Comparison of ENCODE assay signal across 8 cellular contexts in the genomic region with DNA sequence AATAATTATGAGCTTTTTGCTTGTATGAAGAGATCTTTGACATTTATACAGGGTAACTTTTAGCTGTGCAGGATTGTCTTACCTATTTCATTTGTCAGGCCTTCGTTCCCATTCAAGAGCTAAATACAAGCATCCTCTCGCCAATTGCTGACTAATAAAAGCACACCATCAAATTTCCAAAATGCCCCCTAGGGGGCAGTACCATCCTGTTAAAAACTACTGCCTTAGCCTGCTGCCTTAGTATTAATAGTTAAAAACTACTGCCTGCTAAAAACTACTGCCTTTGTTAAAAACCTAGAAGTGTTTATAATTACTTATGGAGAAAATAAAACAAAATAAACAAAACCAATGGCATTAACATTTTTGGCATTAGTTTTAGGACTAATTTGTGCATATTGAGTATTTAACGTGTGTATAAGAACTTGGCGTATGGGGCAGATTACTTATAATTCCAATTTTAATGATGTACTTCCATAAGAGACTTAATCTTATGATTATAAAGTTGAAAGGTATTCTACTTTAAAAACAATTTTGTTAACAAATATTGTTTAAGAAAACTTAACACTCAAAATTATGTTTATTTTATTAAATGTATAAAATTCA. TPM values are rescaled to one million over a fixed set of nuclear protein-coding genes. Genes with fewer than 3 reads are reported as not detected.
DNase-seq lines count a peak whose midpoint lies in the region; ATAC-seq and TF ChIP-seq lines count a peak whose summit lies in the region.

No MANE protein-coding gene starts in this region.

- H3K27me3 ChIP-seq in neuronal stem cell (ENCODE audit: control insufficient read depth in 3 of 3, insufficient read depth in 3 of 3, low read depth in 1 of 3, low read length in 3 of 3), result no peaks in the 10 kb centered on the region

- peaks cover 0 to 10% of the 10 kb centered on the region in 2 donors for H3K9me3 ChIP-seq in neuronal stem cell (replicated peaks in 1 of 2; ENCODE audit: control insufficient read depth in 2 of 2, insufficient read depth in 1 of 2, low read depth in 1 of 2, low read length in 2 of 2)

- H3K27ac ChIP-seq in neuronal stem cell (replicated peaks; ENCODE audit: low read length), result no peak overlapping the region

- no peak overlapping the region for H2AK5ac ChIP-seq in neuronal stem cell (ENCODE audit: low read depth, low read length)

- no peak overlapping the region for H3K4me2 ChIP-seq in neuronal stem cell (ENCODE audit: insufficient read depth, low read length, poor library complexity, severe bottlenecking)

- TF ChIP-seq CTCF in epithelial cell of esophagus (IDR thresholded peaks at IDR 0.05; ENCODE audit: insufficient read depth, low read depth, low read length, missing control alignments), result peak; percentile 76

- H2BK5ac ChIP-seq in neuronal stem cell (ENCODE audit: low read length), result no peak overlapping the region

- peaks cover 0 to 7% of the 10 kb centered on the region in 2 donors for H3K4me1 ChIP-seq in neuronal stem cell (ENCODE audit: control insufficient read depth in 2 of 2, insufficient read depth in 1 of 2, low read depth in 1 of 2, low read length in 2 of 2)

- ATAC-seq in HG03378 (IDR thresholded peaks at IDR 0.05; ENCODE audit: unreplicated experiment) (peak; percentile 67), GM19455 (IDR thresholded peaks at IDR 0.05; ENCODE audit: unreplicated experiment) (no peak)

- H3K23ac ChIP-seq in neuronal stem cell (ENCODE audit: low read depth, low read length, poor library complexity), result no peak overlapping the region

- no peak overlapping the region for H2BK12ac ChIP-seq in neuronal stem cell (ENCODE audit: low read length)

- H3K18ac ChIP-seq in neuronal stem cell (ENCODE audit: low read length), result no peak overlapping the region

- H2BK120ac ChIP-seq in neuronal stem cell (ENCODE audit: low read depth, low read length), result no peak overlapping the region

- no peak overlapping the region for H3K9ac ChIP-seq in neuronal stem cell (ENCODE audit: low read depth, low read length, poor library complexity)

- no peak overlapping the region for H4K91ac ChIP-seq in neuronal stem cell (ENCODE audit: low read depth, low read length, poor library complexity)

- DNase-seq in DMS79 treated with DMSO at 0.1 percent for 48 hours (lab: John Stamatoyannopoulos, UW), result peak; percentile 89
- DNase-seq in NCI-H748 (lab: John Stamatoyannopoulos, UW; ENCODE audit: unreplicated experiment), result peak; percentile 84
- peak; percentile 53 for DNase-seq in activated CD4-positive, alpha-beta T cell treated with anti-CD3 and anti-CD28 coated beads, Interleukin-2, amount 50 U/mL, for 4 hours
- DNase-seq in epithelial cell of esophagus (ENCODE audit: low read depth), result peak; percentile 77
- peak; percentile 71 for DNase-seq in neuronal stem cell (ENCODE audit: low spot score)
- DNase-seq in GOT3 (lab: John Stamatoyannopoulos, UW), result no peak

- H3K4me3 ChIP-seq in epithelial cell of esophagus (ENCODE audit: low read length) (no peak overlapping the region), neuronal stem cell (ENCODE audit: low read length in 2 of 2) (no peak overlapping the region)

- H4K8ac ChIP-seq in neuronal stem cell (ENCODE audit: low read depth, low read length), result no peak overlapping the region

- no peak overlapping the region for H2BK15ac ChIP-seq in neuronal stem cell (ENCODE audit: low read length)

- no peaks in the 10 kb centered on the region for H3K36me3 ChIP-seq in neuronal stem cell (replicated peaks in 1 of 2; ENCODE audit: control insufficient read depth in 2 of 2, insufficient read depth in 2 of 2, low read length in 2 of 2)

- no peak overlapping the region for H2AFZ ChIP-seq in neuronal stem cell (ENCODE audit: low read length)

- no peaks in the 10 kb centered on the region for H3K79me1 ChIP-seq in neuronal stem cell (ENCODE audit: low read depth, low read length)

- no CpG with 5 or more reads among the region's 4 CpGs for WGBS in neuronal stem cell (ENCODE audit: extremely low coverage in 2 of 2, insufficient read length in 2 of 2, insufficient replicate concordance in 1 of 2), 2 donors

- no peak overlapping the region for H3K14ac ChIP-seq in neuronal stem cell (ENCODE audit: low read length)

- no peak overlapping the region for H3K4ac ChIP-seq in neuronal stem cell (ENCODE audit: low read length)

RNA-seq across cellular contexts. Expression of a gene that starts 3.0 kb away (rescaled TPM):
- 69.0 TPM for polyA plus RNA-seq in neuronal stem cell (2013, experiment 1 of 2)
- 68.1 TPM for polyA plus RNA-seq in neuronal stem cell (2013, experiment 2 of 2)

RNA-seq across cellular contexts. Expression of a gene that starts 21.9 kb away (rescaled TPM):
- polyA plus RNA-seq in neuronal stem cell (2013, experiment 1 of 2), result 8.0 TPM
- 8.8 TPM for polyA plus RNA-seq in neuronal stem cell (2013, experiment 2 of 2)

RNA-seq across cellular contexts. Expression of a gene that starts 41.7 kb away (rescaled TPM):
- 11.8 TPM for polyA plus RNA-seq in neuronal stem cell (2013, experiment 1 of 2)
- polyA plus RNA-seq in neuronal stem cell (2013, experiment 2 of 2), result 12.4 TPM

RNA-seq across cellular contexts. Expression of a gene that starts 51.3 kb away (rescaled TPM):
- 39.8 TPM for polyA plus RNA-seq in neuronal stem cell (2013, experiment 1 of 2)
- 38.1 TPM for polyA plus RNA-seq in neuronal stem cell (2013, experiment 2 of 2)

RNA-seq across cellular contexts. Expression of a gene that starts 51.4 kb away (rescaled TPM):
- 106 TPM for polyA plus RNA-seq in neuronal stem cell (2013, experiment 1 of 2)
- 112 TPM for polyA plus RNA-seq in neuronal stem cell (2013, experiment 2 of 2)
